Comparison of ENCODE assay signal across 33 cellular contexts in the genomic region with DNA sequence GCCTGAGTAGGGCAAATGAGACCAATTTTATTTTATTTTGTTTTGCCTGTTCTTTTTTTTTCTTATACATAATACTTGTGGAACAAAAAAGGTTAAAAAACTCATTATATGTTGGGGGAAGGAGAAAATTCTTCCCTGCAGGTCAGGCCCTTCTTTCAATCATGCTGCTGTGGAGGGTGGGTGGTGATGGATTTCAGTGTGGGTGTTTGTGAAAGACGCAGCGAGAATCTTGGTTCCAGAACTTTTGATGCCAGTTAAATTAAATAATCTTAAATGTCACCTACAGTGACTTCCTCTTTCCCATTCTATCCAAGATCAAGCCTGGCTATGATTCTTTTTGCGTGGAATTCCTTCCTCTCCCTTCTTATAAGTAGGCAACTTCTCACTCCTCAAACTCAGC.
DNase-seq lines count a peak whose midpoint lies in the region; ATAC-seq, FAIRE-seq and TF ChIP-seq lines count a peak whose summit lies in the region.
"Had no signal": no experiment of that assay in that cellular context is flagged by ENCODE, and none has a peak within 500 bp of the region (broad histone marks: within the 10 kb centered on the region; RNA-seq: fewer than 3 reads in every experiment).

No MANE protein-coding gene starts in this region.

- no peaks in the 10 kb centered on the region for H3K9me1 ChIP-seq in K562 (ENCODE audit: control insufficient read depth, insufficient read depth, low read length)

- no peak overlapping the region for H3K9ac ChIP-seq in K562 (ENCODE audit: insufficient read depth in 1 of 2, low read depth in 2 of 2, low read length in 2 of 2)
- H3K9ac ChIP-seq: BLaER1; BLaER1 treated with 17β-estradiol and CSF1 and Interleukin-3, amounts not matched to agents 10 nM and 100 nM had no signal

- H3K4me2 ChIP-seq in K562 (ENCODE audit: insufficient read depth, low read length) = no peak overlapping the region
- H3K4me2 ChIP-seq: A549; BLaER1; BLaER1 treated with 17β-estradiol and CSF1 and Interleukin-3, amounts not matched to agents 10 nM and 100 nM had no signal

- no peaks in the 10 kb centered on the region; a peak in 1 of 5 replicates for H3K27me3 ChIP-seq in K562 (ENCODE audit: control insufficient read depth in 2 of 2, insufficient read depth in 2 of 2, low read length in 2 of 2)
- H3K27me3 ChIP-seq: BE2C; BLaER1; BLaER1 treated with 17β-estradiol and CSF1 and Interleukin-3, amounts not matched to agents 10 nM and 100 nM had no signal

- no peaks in the 10 kb centered on the region for H4K20me1 ChIP-seq in K562 (replicated peaks; ENCODE audit: control insufficient read depth, insufficient read depth, low read length)
- H4K20me1 ChIP-seq: BLaER1; BLaER1 treated with 17β-estradiol and CSF1 and Interleukin-3, amounts not matched to agents 10 nM and 100 nM had no signal

- no peak for DNase-seq in K562 (ENCODE audit: extremely low read depth in 1 of 4, low spot score in 3 of 4)
- DNase-seq in head of caudate nucleus = peak in 35 of 42 donors; percentile 14 to 76 (median 40)
- peak; percentile 67 for DNase-seq in putamen (ENCODE audit: low spot score)
- DNase-seq in NOMO-1 (lab: John Stamatoyannopoulos, UW; ENCODE audit: unreplicated experiment in 2 of 2) = no peak
- DNase-seq: 8988T; ACHN; AML-193; BE2C; C1 segment of cervical spinal cord; Caco-2; Calu3; CD4-positive, alpha-beta memory T cell; CD4-positive, alpha-beta T cell; CD4-positive, CD25-positive, alpha-beta regulatory T cell; CD8-positive, alpha-beta memory T cell; CD8-positive, alpha-beta T cell; COR-L47; DMS 273 treated with DMSO at 0.1 percent for 48 hours; DMS153; DMS53; DMS79; DMS79 treated with DMSO at 0.1 percent for 48 hours; DND-41; EL had no signal

- in situ Hi-C loops in K562 (cut with MboI) = no loop called here

- 0% methylated on average over 3 of the region's 3 CpGs for WGBS in K562 (ENCODE audit: insufficient coverage, low coverage, missing lambda C conversion rate)

- no peak overlapping the region for H3K4me3 ChIP-seq in K562
- H3K4me3 ChIP-seq: A549; BLaER1; BLaER1 treated with 17β-estradiol and CSF1 and Interleukin-3, amounts not matched to agents 10 nM and 100 nM had no signal

- no peak for TF ChIP-seq CTCF in K562 (IDR thresholded peaks at IDR 0.05 in 2 of 3, conservative IDR thresholded peaks at IDR 0.05 in 1 of 3; ENCODE audit: insufficient read depth in 2 of 3, low read depth in 1 of 3, low read length in 3 of 3)

- no TSS peak for BruUV-seq in K562 (replicated peaks; lab: Mats Ljungman, UMichigan)

- no peak overlapping the region for H3K27ac ChIP-seq in K562 (ENCODE audit: extremely low read depth, low read depth, low read length)
- H3K27ac ChIP-seq: 22Rv1; A549; BLaER1; BLaER1 treated with 17β-estradiol and CSF1 and Interleukin-3, amounts not matched to agents 10 nM and 100 nM; C4-2B had no signal

- no peaks in the 10 kb centered on the region for H3K36me3 ChIP-seq in K562 (ENCODE audit: control insufficient read depth, insufficient read depth, low read length)
- H3K36me3 ChIP-seq: BE2C; BLaER1; BLaER1 treated with 17β-estradiol and CSF1 and Interleukin-3, amounts not matched to agents 10 nM and 100 nM had no signal

- TF ChIP-seq POLR2A in K562 (conservative IDR thresholded peaks at IDR 0.05) = no peak

- no peaks in the 10 kb centered on the region for H3K79me2 ChIP-seq in K562 (ENCODE audit: control insufficient read depth, insufficient read depth, low read length)

- no peak for TF ChIP-seq EP300 in K562 (IDR thresholded peaks at IDR 0.05; ENCODE audit: low read length)

- no peaks in the 10 kb centered on the region for H3K4me1 ChIP-seq in K562 (replicated peaks in 1 of 2; ENCODE audit: control insufficient read depth in 2 of 2, insufficient read depth in 2 of 2, low read length in 2 of 2)
- H3K4me1 ChIP-seq: A549; BE2C; BLaER1; BLaER1 treated with 17β-estradiol and CSF1 and Interleukin-3, amounts not matched to agents 10 nM and 100 nM; Caco-2 had no signal

- POLR2A ChIA-PET in K562 (lab: Yijun Ruan, JAX) = no interaction called here

- no peak for FAIRE-seq in K562 (lab: Jason Lieb, UNC)
- FAIRE-seq: A204.1, A549, D721Med had no signal

- intact Hi-C loops in K562 (cut with micrococcal nuclease) = no loop called here
- intact Hi-C loops in head of caudate nucleus (cut with DNase I) = no loop called here

- ATAC-seq in K562 (no peak), HG03442 (IDR thresholded peaks at IDR 0.05; ENCODE audit: unreplicated experiment) (no peak), HG02642 (IDR thresholded peaks at IDR 0.05; ENCODE audit: poor library complexity, unreplicated experiment) (no peak)
- ATAC-seq: A549; CD8-positive, alpha-beta T cell had no signal

- H2AFZ ChIP-seq in K562 (ENCODE audit: low read depth, low read length) = no peak overlapping the region

- CTCF ChIA-PET in K562 (lab: Yijun Ruan, JAX; ENCODE audit: low intra/inter-chr PET ratio) = no interaction called here

- H3K9me3 ChIP-seq in K562 (replicated peaks; ENCODE audit: control insufficient read depth, insufficient read depth, low read depth, low read length) = no peaks in the 10 kb centered on the region
- H3K9me3 ChIP-seq: A549; BE2C; BLaER1; BLaER1 treated with 17β-estradiol and CSF1 and Interleukin-3, amounts not matched to agents 10 nM and 100 nM; Caco-2 had no signal

- TF ChIP-seq RAD21 in K562 (CRISPR knock-in tag; conservative IDR thresholded peaks at IDR 0.05 in 1 of 2, IDR thresholded peaks at IDR 0.05 in 1 of 2) = no peak

TF ChIP-seq in K562, 482 proteins besides CTCF, POLR2A, EP300 and RAD21:
- TF ChIP-seq SPI1 (IDR thresholded peaks at IDR 0.05; ENCODE audit: borderline replicate concordance, low read depth, low read length) = 0 out of 2 replicates have a peak, but pooled peaks have one; percentile 17
- TF ChIP-seq, protein P1, sequence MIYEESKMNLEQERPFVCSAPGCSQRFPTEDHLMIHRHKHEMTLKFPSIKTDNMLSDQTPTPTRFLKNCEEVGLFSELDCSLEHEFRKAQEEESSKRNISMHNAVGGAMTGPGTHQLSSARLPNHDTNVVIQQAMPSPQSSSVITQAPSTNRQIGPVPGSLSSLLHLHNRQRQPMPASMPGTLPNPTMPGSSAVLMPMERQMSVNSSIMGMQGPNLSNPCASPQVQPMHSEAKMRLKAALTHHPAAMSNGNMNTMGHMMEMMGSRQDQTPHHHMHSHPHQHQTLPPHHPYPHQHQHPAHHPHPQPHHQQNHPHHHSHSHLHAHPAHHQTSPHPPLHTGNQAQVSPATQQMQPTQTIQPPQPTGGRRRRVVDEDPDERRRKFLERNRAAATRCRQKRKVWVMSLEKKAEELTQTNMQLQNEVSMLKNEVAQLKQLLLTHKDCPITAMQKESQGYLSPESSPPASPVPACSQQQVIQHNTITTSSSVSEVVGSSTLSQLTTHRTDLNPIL (CRISPR knock-in tag; IDR thresholded peaks at IDR 0.05) = no peak
TF ChIP-seq in K562: peak in this region for 1.

Comparison
In these comparisons a context has a peak if more than half of its experiments do, and no peak if none do; other contexts are left out.
1. DNase-seq: peak in head of caudate nucleus (35 of 42) and putamen (single experiment); none in K562 (0 of 4) and NOMO-1 (0 of 2).